In the genomic region with DNA sequence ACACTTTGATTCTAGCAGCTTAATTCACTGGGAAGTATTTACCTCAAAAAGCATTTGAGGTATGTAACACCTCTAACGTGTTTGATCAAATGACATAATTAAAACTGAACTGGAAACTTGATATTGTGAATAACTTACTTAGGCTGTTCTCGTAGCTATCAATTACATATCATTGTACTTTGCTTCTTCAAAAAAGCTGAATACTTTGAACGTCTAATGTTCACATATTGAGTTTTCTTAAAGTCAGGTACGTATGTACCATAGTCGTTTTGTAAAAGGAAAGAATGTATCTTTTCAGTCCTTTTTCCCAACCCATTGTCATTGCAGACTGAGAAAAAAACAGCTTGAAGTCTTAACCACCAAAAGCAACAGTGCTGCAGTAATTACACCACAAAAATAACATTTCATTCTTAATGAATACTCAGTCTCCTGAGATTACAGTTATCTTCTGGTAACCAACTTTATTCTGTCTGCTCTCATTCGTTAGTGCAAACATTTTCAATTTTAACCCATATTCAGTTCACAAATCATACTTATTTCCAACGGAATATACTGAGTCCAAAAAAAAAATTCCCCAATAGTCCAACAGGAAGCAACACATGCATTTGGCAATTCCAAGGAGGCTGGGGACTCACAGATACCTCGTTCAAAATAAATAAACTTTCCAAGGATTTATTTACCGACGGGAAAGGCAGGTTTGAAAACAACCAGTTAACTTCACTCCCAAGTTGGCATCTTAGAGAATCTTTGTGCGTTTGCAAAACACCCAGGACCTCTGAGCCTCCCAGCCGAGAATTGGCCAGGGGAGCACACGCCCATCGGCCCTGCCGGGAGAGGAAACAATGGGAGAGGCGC, we compare ENCODE assay signal across 8 cellular contexts. TPM values are rescaled to one million over a fixed set of nuclear protein-coding genes. Genes with fewer than 3 reads are reported as not detected.
A peak's percentile ranks its signal among the peaks of the same experiment; 100 is the strongest.
DNase-seq lines count a peak whose midpoint lies in the region; ATAC-seq and TF ChIP-seq lines count a peak whose summit lies in the region.

No MANE protein-coding gene starts in this region.

- POLR2A ChIA-PET in GM10248 (lab: Yijun Ruan, JAX) = no interaction called here

- CTCF ChIA-PET in GM10248 (lab: Yijun Ruan, JAX) = no interaction called here

- no peaks in the 10 kb centered on the region for H3K9me3 Mint-ChIP-seq in activated naive CD4-positive, alpha-beta T cell treated with anti-CD3 and anti-CD28 coated beads, Interleukin-2, amount 50 U/mL, for 24 hours
- H3K9me3 Mint-ChIP-seq in mesothelial cell of epicardium = no peaks in the 10 kb centered on the region

- H3K27ac Mint-ChIP-seq in activated naive CD4-positive, alpha-beta T cell treated with anti-CD3 and anti-CD28 coated beads, Interleukin-2, amount 50 U/mL, for 24 hours = no peak overlapping the region
- peak overlapping the region; percentile 95 for H3K27ac Mint-ChIP-seq in mesothelial cell of epicardium

- peaks cover 48% of the 10 kb centered on the region for H3K27me3 Mint-ChIP-seq in activated naive CD4-positive, alpha-beta T cell treated with anti-CD3 and anti-CD28 coated beads, Interleukin-2, amount 50 U/mL, for 24 hours
- H3K27me3 Mint-ChIP-seq in mesothelial cell of epicardium (ENCODE audit: low read depth) = no peaks in the 10 kb centered on the region

- ATAC-seq in HG03135 (IDR thresholded peaks at IDR 0.05; ENCODE audit: unreplicated experiment) (no peak), GM21390 (IDR thresholded peaks at IDR 0.05; ENCODE audit: unreplicated experiment) (no peak)

- peak overlapping the region; percentile 13 to 65 for H3K4me3 ChIP-seq in cardiac fibroblast (replicated peaks in 1 of 2; ENCODE audit: low read depth in 2 of 2, low read length in 2 of 2)

- H3K4me1 Mint-ChIP-seq in activated naive CD4-positive, alpha-beta T cell treated with anti-CD3 and anti-CD28 coated beads, Interleukin-2, amount 50 U/mL, for 24 hours = peaks cover 4% of the 10 kb centered on the region
- H3K4me1 Mint-ChIP-seq in mesothelial cell of epicardium = peaks cover 51% of the 10 kb centered on the region

- no peak for DNase-seq in activated naive CD4-positive, alpha-beta T cell (lab: John Stamatoyannopoulos, UW)
- DNase-seq in NCI-H2171 treated with DMSO at 0.1 percent for 48 hours (lab: John Stamatoyannopoulos, UW) (peak; percentile 73), cardiac fibroblast (ENCODE audit: low read depth in 2 of 2) (peak in 1 of 2 donors; percentile 14), mesothelial cell of epicardium (ENCODE audit: low spot score in 2 of 2, unreplicated experiment in 2 of 2) (no peak), GM10248 (ENCODE audit: extremely low spot score) (no peak)

- H3K4me3 Mint-ChIP-seq in activated naive CD4-positive, alpha-beta T cell treated with anti-CD3 and anti-CD28 coated beads, Interleukin-2, amount 50 U/mL, for 24 hours = peak overlapping the region; percentile 86
- H3K4me3 Mint-ChIP-seq in mesothelial cell of epicardium = peak overlapping the region; percentile 93

- no peaks in the 10 kb centered on the region for H3K36me3 Mint-ChIP-seq in activated naive CD4-positive, alpha-beta T cell treated with anti-CD3 and anti-CD28 coated beads, Interleukin-2, amount 50 U/mL, for 24 hours
- no peaks in the 10 kb centered on the region for H3K36me3 Mint-ChIP-seq in mesothelial cell of epicardium

- TF ChIP-seq CTCF in cardiac fibroblast (IDR thresholded peaks at IDR 0.05; ENCODE audit: low read depth, low read length) (no peak), mesothelial cell of epicardium (IDR thresholded peaks at IDR 0.05; ENCODE audit: unreplicated experiment) (no peak), GM10248 (IDR thresholded peaks at IDR 0.05; ENCODE audit: control extremely low read depth, extremely low read depth, low read depth, missing control alignments) (no peak)

RNA-seq across cellular contexts. Expression of a gene that starts 1.1 kb away (rescaled TPM):
- total RNA-seq in mesothelial cell of epicardium = 32.7 to 34.4 TPM (median 33.9 TPM) in 3 replicates
